In genomic region chr2:230693411-230693810, GRCh38 we compare ENCODE assay signal across 12 cellular contexts.
"Had no signal": no experiment of that assay in that cellular context is flagged by ENCODE, and none has a peak within 500 bp of the region (broad histone marks: within the 10 kb centered on the region; RNA-seq: fewer than 3 reads in every experiment).

No MANE protein-coding gene starts in this region.

- H3K27ac Mint-ChIP-seq: memory B cell, natural killer cell had no signal

- H3K9me3 Mint-ChIP-seq: memory B cell; natural killer cell; stimulated activated effector memory CD8-positive, alpha-beta T cell treated with anti-CD3 and anti-CD28 coated beads, Interleukin-12 subunit alpha, Interleukin-12 subunit beta, amount 100 ng/mL, for 72 hours had no signal

- H3K27me3 Mint-ChIP-seq: memory B cell had no signal

- ATAC-seq: activated CD4-positive, CD25-positive, alpha-beta regulatory T cell treated with anti-CD3 and anti-CD28 coated beads, Interleukin-2, amount 50 U/mL, for 24 hours; natural killer cell had no signal

- H3K36me3 Mint-ChIP-seq: memory B cell; natural killer cell; stimulated activated effector memory CD8-positive, alpha-beta T cell treated with anti-CD3 and anti-CD28 coated beads, Interleukin-12 subunit alpha, Interleukin-12 subunit beta, amount 100 ng/mL, for 72 hours had no signal

- DNase-seq: activated naive CD4-positive, alpha-beta T cell treated with Interleukin-2 at 50 U/mL for 16 hours; hippocampal formation; left ventricle myocardium inferior; natural killer cell; retina; stimulated activated CD4-positive, alpha-beta T cell treated with anti-CD3 and anti-CD28 coated beads, Interleukin-12 subunit alpha, Interleukin-12 subunit beta, amount 100 ng/mL, for 4 hours; stimulated activated CD4-positive, alpha-beta T cell treated with anti-CD3 and anti-CD28 coated beads, Interleukin-2, amount 100 ng/mL, for 24 hours; T1000; thyroid gland had no signal

- H3K4me3 Mint-ChIP-seq: memory B cell; natural killer cell; stimulated activated effector memory CD8-positive, alpha-beta T cell treated with anti-CD3 and anti-CD28 coated beads, Interleukin-12 subunit alpha, Interleukin-12 subunit beta, amount 100 ng/mL, for 72 hours had no signal
